Comparison of ENCODE assay signal across 8 cellular contexts in the genomic region with DNA sequence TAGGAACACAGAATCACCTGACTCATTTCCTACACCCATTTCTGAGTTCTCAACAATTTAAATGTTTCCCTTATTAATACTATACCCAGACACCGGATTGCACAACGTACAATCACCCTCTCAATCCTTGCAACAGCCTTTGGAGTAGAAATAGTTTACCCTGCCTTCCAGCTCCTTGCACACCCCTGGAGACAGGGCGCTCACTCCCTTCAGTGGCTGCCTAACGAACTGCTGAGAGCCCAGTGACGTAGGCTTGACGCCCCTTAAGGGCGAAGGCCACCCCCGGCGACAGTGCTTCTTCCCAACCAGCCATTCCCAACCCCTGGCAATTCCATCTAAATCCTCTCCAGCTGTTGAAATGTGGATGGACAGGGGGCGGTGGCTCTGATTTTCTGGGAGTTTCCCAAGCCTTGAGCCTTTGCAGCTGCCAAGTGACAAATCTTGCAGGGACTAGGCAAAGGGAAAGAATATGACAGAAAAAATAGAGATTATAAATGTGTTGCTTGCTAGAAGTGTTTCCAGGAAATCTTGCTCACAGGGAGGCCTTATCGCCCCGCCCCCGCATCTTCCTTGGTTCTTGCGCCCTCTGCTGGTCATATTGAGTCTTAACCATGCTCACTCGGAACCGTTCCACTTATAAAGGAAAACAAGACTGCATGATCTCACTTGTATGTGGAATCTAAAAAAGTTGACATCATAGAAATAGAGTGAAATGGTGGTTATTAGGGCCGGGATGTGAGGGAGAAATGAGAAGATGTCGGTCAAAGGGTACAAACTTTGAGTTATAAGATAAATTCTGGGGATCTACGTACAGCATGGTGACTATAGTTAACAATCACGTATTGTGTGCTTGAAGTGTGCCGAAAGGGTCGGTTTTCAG. TPM values are rescaled to one million over a fixed set of nuclear protein-coding genes. Genes with fewer than 3 reads are reported as not detected.
DNase-seq lines count a peak whose midpoint lies in the region; ATAC-seq and TF ChIP-seq lines count a peak whose summit lies in the region.

No MANE protein-coding gene starts in this region.

- H3K9me3 ChIP-seq in neural progenitor cell (ENCODE audit: low read depth) (no peaks in the 10 kb centered on the region), stomach (no peaks in the 10 kb centered on the region)

- WGBS in stomach, 5 donors, result 12 to 18% (median 16%) methylated on average over 22 of the region's 22 CpGs

- peaks cover 13% of the 10 kb centered on the region for H3K4me1 ChIP-seq in neural progenitor cell
- H3K4me1 ChIP-seq in stomach, result peaks cover 34 to 83% (median 54%) of the 10 kb centered on the region in 4 donors

- DNase-seq in G401 (ENCODE audit: low spot score), result peak; percentile 85
- DNase-seq in RKO (ENCODE audit: low spot score), result peak; percentile 86
- DNase-seq in activated T-cell treated with anti-CD3 and anti-CD28 coated beads, Interleukin-2, amount 50 U/mL, for 72 hours, result peak; percentile 80 to 86
- peak; percentile 81 for DNase-seq in fibroblast of mammary gland (ENCODE audit: low read depth)
- peak; percentile 93 for DNase-seq in neural progenitor cell (ENCODE audit: low spot score)
- DNase-seq in stomach, result peak; percentile 90

- in situ Hi-C loops in G401 (cut with HindIII; ENCODE audit: low sequenced_read_pairs), result no loop called here

- H3K27ac ChIP-seq in neural progenitor cell, result no peak overlapping the region
- peak overlapping the region; percentile 39 to 90 (median 85) for H3K27ac ChIP-seq in stomach

- no peak for TF ChIP-seq POLR2A in stomach (IDR thresholded peaks at IDR 0.05)

- TF ChIP-seq CTCF in LNCAP (IDR thresholded peaks at IDR 0.05) (peak; percentile 74), fibroblast of mammary gland (conservative IDR thresholded peaks at IDR 0.05; ENCODE audit: control insufficient read depth, insufficient read depth, low read depth, low read length) (peak; percentile 77), neural progenitor cell (IDR thresholded peaks at IDR 0.05) (peak; percentile 92), stomach (IDR thresholded peaks at IDR 0.05) (peak in 6 of 7 experiments; percentile 46 to 91 (median 74))

- H4K20me1 ChIP-seq in neural progenitor cell (ENCODE audit: low read depth), result peaks cover 39% of the 10 kb centered on the region

- H3K36me3 ChIP-seq in neural progenitor cell (no peaks in the 10 kb centered on the region), stomach (no peaks in the 10 kb centered on the region)

- no peaks in the 10 kb centered on the region for H3K9me3 Mint-ChIP-seq in activated T-cell treated with anti-CD3 and anti-CD28 coated beads, Interleukin-2, amount 50 U/mL, for 72 hours
- H3K9me3 Mint-ChIP-seq in neural progenitor cell, result no peaks in the 10 kb centered on the region

- peaks cover 47% of the 10 kb centered on the region for H3K4me1 Mint-ChIP-seq in activated T-cell treated with anti-CD3 and anti-CD28 coated beads, Interleukin-2, amount 50 U/mL, for 72 hours (ENCODE audit: low read depth)
- H3K4me1 Mint-ChIP-seq in neural progenitor cell, result peaks cover 8% of the 10 kb centered on the region

- peak overlapping the region; percentile 54 for H3K27ac Mint-ChIP-seq in activated T-cell treated with anti-CD3 and anti-CD28 coated beads, Interleukin-2, amount 50 U/mL, for 72 hours
- no peak overlapping the region for H3K27ac Mint-ChIP-seq in neural progenitor cell

- no peak overlapping the region for H2AFZ ChIP-seq in neural progenitor cell (replicated peaks)

- no peak overlapping the region for H3K4me2 ChIP-seq in neural progenitor cell

- H3K36me3 Mint-ChIP-seq in activated T-cell treated with anti-CD3 and anti-CD28 coated beads, Interleukin-2, amount 50 U/mL, for 72 hours (ENCODE audit: insufficient read depth in 2 of 2), result peaks cover 0 to 1% of the 10 kb centered on the region in 2 donors
- no peaks in the 10 kb centered on the region for H3K36me3 Mint-ChIP-seq in neural progenitor cell

- H3K4me3 ChIP-seq in fibroblast of mammary gland (ENCODE audit: control insufficient read depth, low read depth, low read length) (no peak overlapping the region), neural progenitor cell (no peak overlapping the region), stomach (no peak overlapping the region)

- H3K27me3 Mint-ChIP-seq in activated T-cell treated with anti-CD3 and anti-CD28 coated beads, Interleukin-2, amount 50 U/mL, for 72 hours (ENCODE audit: low read depth), result peaks cover 58% of the 10 kb centered on the region
- peaks cover 46% of the 10 kb centered on the region for H3K27me3 Mint-ChIP-seq in neural progenitor cell (ENCODE audit: insufficient read depth, low read depth)

- intact Hi-C loops in stomach (cut with DNase I; ENCODE audit: low total_unique reads), result no loop called here

- H3K27me3 ChIP-seq in neural progenitor cell, result peaks cover 63% of the 10 kb centered on the region
- H3K27me3 ChIP-seq in stomach, result peaks cover 3 to 41% (median 35%) of the 10 kb centered on the region in 3 donors

- H3K79me2 ChIP-seq in neural progenitor cell (ENCODE audit: low read depth), result no peaks in the 10 kb centered on the region

- peak; percentile 61 to 62 for ATAC-seq in activated T-cell treated with anti-CD3 and anti-CD28 coated beads, Interleukin-2, amount 50 U/mL, for 72 hours (replicated peaks in 1 of 2)
- ATAC-seq in HG03097 (IDR thresholded peaks at IDR 0.05; ENCODE audit: low FRiP score, unreplicated experiment), result no peak

- no peaks in the 10 kb centered on the region for H3F3A ChIP-seq in neural progenitor cell (ENCODE audit: low read depth)

- no peak overlapping the region for H3K9ac ChIP-seq in neural progenitor cell

- TF ChIP-seq EP300 in stomach (IDR thresholded peaks at IDR 0.05), result peak; percentile 68

- peak overlapping the region; percentile 20 to 60 for H3K4me3 Mint-ChIP-seq in activated T-cell treated with anti-CD3 and anti-CD28 coated beads, Interleukin-2, amount 50 U/mL, for 72 hours
- no peak overlapping the region for H3K4me3 Mint-ChIP-seq in neural progenitor cell

RNA-seq across cellular contexts. Expression of gene BARX1, which starts 7.6 kb away (rescaled TPM):
- total RNA-seq in G401 (2014; rRNA removed; shearing (Covaris generic)), result not detected in 2 replicates
- total RNA-seq in activated T-cell treated with anti-CD3 and anti-CD28 coated beads, Interleukin-2, amount 50 U/mL, for 72 hours, result 1 to 10 TPM in 1 of 2 donors, under 1 TPM in 1; 0.38 to 1.7 TPM
- total RNA-seq in neural progenitor cell (ENCODE audit: low replicate concordance) (0.17 and 2.9 TPM in 2 replicates), stomach (100 to 1,000 TPM in 1 of 5 donors, 10 to 100 TPM in 3, not detected in 1; 42.0 to 213 (median 70.4) TPM)
- 100 to 1,000 TPM; 141 to 256 (median 151) TPM for polyA plus RNA-seq in stomach
